35 cellular contexts compared by ENCODE assay signal in genomic region chr7:4698707-4699275, GRCh38.
"Had no signal": no experiment of that assay in that cellular context is flagged by ENCODE, and none has a peak within 500 bp of the region (broad histone marks: within the 10 kb centered on the region; RNA-seq: fewer than 3 reads in every experiment).

No MANE protein-coding gene starts in this region.

- DNase-seq: activated CD4-positive, alpha-beta T cell treated with anti-CD3 and anti-CD28 coated beads for 48 hours; activated CD4-positive, alpha-beta T cell treated with anti-CD3 and anti-CD28 coated beads, Interleukin-2, amount 50 U/mL, for 48 hours; activated CD8-positive, alpha-beta memory T cell treated with anti-CD3 and anti-CD28 coated beads for 24 hours; activated gamma-delta T cell; activated naive CD4-positive, alpha-beta T cell treated with anti-CD3 and anti-CD28 coated beads, Interleukin-2, amount 50 U/mL, for 16 hours; amygdala; central memory CD4-positive, alpha-beta T cell; dermis blood vessel endothelial cell; effector CD8-positive, alpha-beta T cell; head of caudate nucleus; hippocampal formation; naive B cell; nucleus accumbens; retina; small intestine; stimulated activated CD4-positive, alpha-beta T cell treated with anti-CD3 and anti-CD28 coated beads, Interleukin-1b, Interleukin-23, amount 100 ng/mL, for 48 hours; stimulated activated CD4-positive, alpha-beta T cell treated with anti-CD3 and anti-CD28 coated beads, Interleukin-4, amount 100 ng/mL, for 4 hours; stimulated activated CD8-positive, alpha-beta memory T cell treated with anti-CD3 and anti-CD28 coated beads, Interleukin-4, amount 100 ng/mL, for 48 hours; stimulated activated naive CD8-positive, alpha-beta T cell treated with anti-CD3 and anti-CD28 coated beads, Interleukin-15, amount 100 ng/mL, for 72 hours; SW 1271; T-helper 9 cell; transverse colon had no signal

- H3K36me3 ChIP-seq: pancreas, prostate gland, transverse colon had no signal

- FAIRE-seq: endometrium, keratinocyte, pancreas, small intestine, TTC549 had no signal

- H3K27ac ChIP-seq: epithelial cell of prostate, pancreas, prostate gland, VCaP had no signal

- H3K27me3 ChIP-seq: pancreas, transverse colon had no signal

- H3K9me3 ChIP-seq: pancreas, prostate gland, transverse colon had no signal

- H3K36me3 Mint-ChIP-seq: mesothelial cell of epicardium; naive B cell; stimulated activated memory B cell treated with anti-CD40 and anti-IgM and Interleukin-4, amounts not matched to agents 10 μg/mL and 1 μg/mL and 100 μg/mL, for 72 hours had no signal

- H3K27ac Mint-ChIP-seq: stimulated activated memory B cell treated with anti-CD40 and anti-IgM and Interleukin-4, amounts not matched to agents 10 μg/mL and 1 μg/mL and 100 μg/mL, for 72 hours; T-helper 1 cell treated with Interleukin-12 subunit alpha and Interleukin-12 subunit beta and Interleukin-4 antibody, amounts not matched to agents 30 μg/mL and 1 μg/mL, for 36 hours had no signal

- H3K9me3 Mint-ChIP-seq: mesothelial cell of epicardium; naive B cell; neural crest cell; stimulated activated memory B cell treated with anti-CD40 and anti-IgM and Interleukin-4, amounts not matched to agents 10 μg/mL and 1 μg/mL and 100 μg/mL, for 72 hours; stimulated activated naive CD8-positive, alpha-beta T cell treated with anti-CD3 and anti-CD28 coated beads, Interleukin-15, amount 100 ng/mL, for 72 hours; T-helper 1 cell treated with Interleukin-12 subunit alpha and Interleukin-12 subunit beta and Interleukin-4 antibody, amounts not matched to agents 30 μg/mL and 1 μg/mL, for 36 hours had no signal

- H3K4me3 ChIP-seq: pancreas, prostate gland, transverse colon had no signal

- H3K4me3 Mint-ChIP-seq: mesothelial cell of epicardium; naive B cell; neural crest cell; stimulated activated memory B cell treated with anti-CD40 and anti-IgM and Interleukin-4, amounts not matched to agents 10 μg/mL and 1 μg/mL and 100 μg/mL, for 72 hours; stimulated activated naive CD8-positive, alpha-beta T cell treated with anti-CD3 and anti-CD28 coated beads, Interleukin-15, amount 100 ng/mL, for 72 hours; T-helper 1 cell treated with Interleukin-12 subunit alpha and Interleukin-12 subunit beta and Interleukin-4 antibody, amounts not matched to agents 30 μg/mL and 1 μg/mL, for 36 hours had no signal

- H3K27me3 Mint-ChIP-seq: naive B cell; stimulated activated memory B cell treated with anti-CD40 and anti-IgM and Interleukin-4, amounts not matched to agents 10 μg/mL and 1 μg/mL and 100 μg/mL, for 72 hours; stimulated activated naive CD8-positive, alpha-beta T cell treated with anti-CD3 and anti-CD28 coated beads, Interleukin-15, amount 100 ng/mL, for 72 hours had no signal

- ATAC-seq: activated CD4-positive, CD25-positive, alpha-beta regulatory T cell treated with anti-CD3 and anti-CD28 coated beads, Interleukin-2, amount 50 U/mL, for 24 hours; pancreas; sciatic nerve; stimulated activated memory B cell treated with anti-CD40 and anti-IgM and Interleukin-4, amounts not matched to agents 10 μg/mL and 1 μg/mL and 100 μg/mL, for 72 hours; stimulated activated naive CD8-positive, alpha-beta T cell treated with anti-CD3 and anti-CD28 coated beads, Interleukin-15, amount 100 ng/mL, for 72 hours had no signal

- H3K4me1 ChIP-seq: pancreas had no signal
